ENCODE assay signal across 32 cellular contexts in the genomic region with DNA sequence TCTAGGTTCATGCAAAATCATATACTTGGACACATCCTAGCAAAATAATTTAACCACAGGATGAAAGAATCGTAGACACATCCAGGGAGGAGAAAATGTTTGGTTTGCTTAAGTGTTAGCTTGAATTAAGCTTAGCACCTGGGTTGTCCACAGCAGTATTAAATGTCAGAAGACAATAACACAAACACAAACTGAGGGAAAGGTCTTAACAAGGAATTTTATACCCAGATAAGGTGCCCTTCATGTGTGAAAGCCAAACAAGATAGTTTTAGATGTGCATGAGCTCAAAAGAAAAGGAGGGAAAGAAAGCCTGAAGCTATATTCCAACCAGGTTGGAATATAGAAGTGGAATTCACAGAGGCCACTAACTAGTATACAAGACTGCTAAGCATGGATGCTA.
"Had no signal": no experiment of that assay in that cellular context is flagged by ENCODE, and none has a peak within 500 bp of the region (broad histone marks: within the 10 kb centered on the region; RNA-seq: fewer than 3 reads in every experiment).

No MANE protein-coding gene starts in this region.

- H3K27ac ChIP-seq: SJSA1 had no signal

- H3K9ac ChIP-seq: SK-N-SH had no signal

- DNase-seq: Kasumi-1, MG63, NCI-H1048, NCI-H1092 treated with DMSO at 0.1 percent for 48 hours, NCI-H1105 treated with DMSO at 0.1 percent for 48 hours, NCI-H1417, NCI-H1436, NCI-H146, NCI-H1694, NCI-H187, NCI-H1930, NCI-H2029 treated with DMSO at 0.1 percent for 48 hours, NCI-H2081 treated with DMSO at 0.1 percent for 48 hours, NCI-H2107, NCI-H2171, NCI-H226, NCI-H446 treated with DMSO at 0.1 percent for 48 hours, NCI-H510A, NCI-H524, NCI-H526, NCI-H69, NCI-H748 treated with DMSO at 0.1 percent for 48 hours, NCI-H82, PC-9, Right ventricle myocardium superior, SHP77 treated with DMSO at 0.1 percent for 48 hours, SK-N-SH, SW 1271, T-helper 1 cell had no signal

- H2AFZ ChIP-seq: PC-9 had no signal

- H3K4me2 ChIP-seq: PC-9 had no signal

- ATAC-seq: Panc1 had no signal

- FAIRE-seq: RCC 7860 had no signal

- H3K9me3 ChIP-seq: SK-N-SH had no signal

- H3K27me3 ChIP-seq: MG63, SJSA1 had no signal

- H3K4me3 ChIP-seq: MG63, PC-9, SJSA1 had no signal
